ENCODE assay signal across 8 cellular contexts in the genomic region with DNA sequence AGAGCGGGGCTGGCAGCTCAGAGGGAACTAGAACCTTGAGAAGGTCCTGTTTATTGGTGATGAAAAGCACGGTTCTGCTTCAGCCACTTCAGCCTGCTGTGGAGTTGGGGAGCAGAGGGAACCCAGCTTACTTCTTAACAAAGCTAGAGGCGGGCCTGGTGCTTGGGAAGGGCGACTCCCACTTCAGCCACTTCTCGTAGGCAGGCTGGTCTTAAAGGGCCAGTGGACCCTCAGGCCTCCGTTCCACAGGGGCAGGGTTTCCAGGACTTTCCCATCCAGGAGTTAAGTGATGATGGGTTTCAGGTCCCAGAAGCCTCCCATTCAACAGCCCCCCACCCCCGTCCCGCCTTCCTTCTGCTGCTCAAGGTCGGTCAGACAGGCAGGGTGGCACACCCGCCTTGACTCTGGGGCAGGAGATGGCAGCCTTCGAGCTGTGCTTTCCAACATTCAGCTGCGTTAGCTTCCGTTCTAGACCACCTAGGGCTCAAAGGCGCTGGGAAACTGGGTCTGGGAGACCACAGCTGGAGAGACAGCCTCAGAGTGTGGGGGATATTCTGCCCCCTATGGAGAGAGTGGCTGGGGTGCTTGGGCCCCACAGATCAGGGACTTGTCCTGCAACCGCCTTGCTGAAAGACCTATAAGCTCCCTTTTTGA. TPM values are rescaled to one million over a fixed set of nuclear protein-coding genes. Genes with fewer than 3 reads are reported as not detected.
DNase-seq lines count a peak whose midpoint lies in the region; ATAC-seq and TF ChIP-seq lines count a peak whose summit lies in the region.

No MANE protein-coding gene starts in this region.

- peaks cover 36% of the 10 kb centered on the region for H3K36me3 ChIP-seq in CD4-positive, CD25-positive, alpha-beta regulatory T cell (ENCODE audit: control insufficient read depth, insufficient read depth, low read length)
- no peaks in the 10 kb centered on the region for H3K36me3 ChIP-seq in left lung

- ATAC-seq in CD4-positive, CD25-positive, alpha-beta regulatory T cell (ENCODE audit: low read depth in 2 of 2), result no peak
- ATAC-seq in activated B cell treated with CpG ODN at 0.5 μM for 24 hours (ENCODE audit: low read depth), result no peak
- ATAC-seq in left lung, result peak; percentile 30
- no peak for ATAC-seq in HG03442 (IDR thresholded peaks at IDR 0.05; ENCODE audit: unreplicated experiment)
- ATAC-seq in HG02852 (IDR thresholded peaks at IDR 0.05; ENCODE audit: unreplicated experiment), result no peak

- intact Hi-C loops in activated B cell treated with CpG ODN at 0.5 μM for 24 hours (cut with micrococcal nuclease), result loop anchor here (5.0 to 10.0 kb wide), 4 partner anchors 221 to 732 kb away; partner anchors contain the start of genes RCAN3 and SYF2
- intact Hi-C loops in left lung (cut with DNase I), result no loop called here

- H3K27ac ChIP-seq in CD4-positive, CD25-positive, alpha-beta regulatory T cell (ENCODE audit: insufficient read depth, low read length, poor library complexity, severe bottlenecking), result peak overlapping the region; percentile 98
- no peak overlapping the region for H3K27ac ChIP-seq in left lung

- H3K4me1 ChIP-seq in CD4-positive, CD25-positive, alpha-beta regulatory T cell (ENCODE audit: control insufficient read depth, insufficient read depth, low read length, poor library complexity, severe bottlenecking), result peaks cover 83% of the 10 kb centered on the region
- H3K4me1 ChIP-seq in left lung, result peaks cover 6 to 55% of the 10 kb centered on the region in 2 donors

- H3K9me3 Mint-ChIP-seq in CD4-positive, CD25-positive, alpha-beta regulatory T cell, result peaks cover 0 to 2% (median 0%) of the 10 kb centered on the region in 7 donors
- H3K9me3 Mint-ChIP-seq in activated B cell treated with CpG ODN at 0.5 μM for 24 hours, result no peaks in the 10 kb centered on the region
- no peaks in the 10 kb centered on the region for H3K9me3 Mint-ChIP-seq in mesothelial cell of epicardium

- H3K27me3 ChIP-seq in CD4-positive, CD25-positive, alpha-beta regulatory T cell (ENCODE audit: control insufficient read depth, insufficient read depth, low read length), result no peaks in the 10 kb centered on the region
- peaks cover 64 to 90% of the 10 kb centered on the region in 2 donors for H3K27me3 ChIP-seq in left lung

- H3K4me3 ChIP-seq in CD4-positive, CD25-positive, alpha-beta regulatory T cell (ENCODE audit: low read depth, low read length), result peak overlapping the region; percentile 99
- no peak overlapping the region for H3K4me3 ChIP-seq in left lung

- peak overlapping the region; percentile 95 to 99 (median 98) for H3K4me3 Mint-ChIP-seq in CD4-positive, CD25-positive, alpha-beta regulatory T cell
- H3K4me3 Mint-ChIP-seq in activated B cell treated with CpG ODN at 0.5 μM for 24 hours (peak overlapping the region; percentile 98), mesothelial cell of epicardium (no peak overlapping the region)

- peak overlapping the region; percentile 94 to 100 (median 99) for H3K27ac Mint-ChIP-seq in CD4-positive, CD25-positive, alpha-beta regulatory T cell
- H3K27ac Mint-ChIP-seq in activated B cell treated with CpG ODN at 0.5 μM for 24 hours (peak overlapping the region; percentile 96), mesothelial cell of epicardium (no peak overlapping the region)

- H3K9me3 ChIP-seq in CD4-positive, CD25-positive, alpha-beta regulatory T cell (ENCODE audit: control insufficient read depth in 2 of 2, low read length in 2 of 2), result no peaks in the 10 kb centered on the region
- H3K9me3 ChIP-seq in left lung, result no peaks in the 10 kb centered on the region

- CTCF ChIA-PET in activated B cell treated with CpG ODN at 0.5 μM for 24 hours (lab: Charles Lee), result interaction anchor here (1.3 to 9.8 kb wide), 3 partner anchors 21 to 170 kb away, joined by 3 to 195 read pairs (median 4); no protein-coding TSS in a partner anchor

- peak; percentile 8 for TF ChIP-seq POLR2A in GM18526 (IDR thresholded peaks at IDR 0.05; ENCODE audit: extremely low read depth, insufficient read length)

- H3K27me3 Mint-ChIP-seq in CD4-positive, CD25-positive, alpha-beta regulatory T cell, result peaks cover 11% of the 10 kb centered on the region
- H3K27me3 Mint-ChIP-seq in activated B cell treated with CpG ODN at 0.5 μM for 24 hours (no peaks in the 10 kb centered on the region), mesothelial cell of epicardium (ENCODE audit: low read depth) (peaks cover 74% of the 10 kb centered on the region)

- peaks cover 25 to 71% (median 32%) of the 10 kb centered on the region in 4 donors for H3K4me1 Mint-ChIP-seq in CD4-positive, CD25-positive, alpha-beta regulatory T cell
- H3K4me1 Mint-ChIP-seq in activated B cell treated with CpG ODN at 0.5 μM for 24 hours, result peaks cover 75% of the 10 kb centered on the region
- H3K4me1 Mint-ChIP-seq in mesothelial cell of epicardium, result peaks cover 17% of the 10 kb centered on the region

- POLR2A ChIA-PET in activated B cell treated with CpG ODN at 0.5 μM for 24 hours (lab: Charles Lee), result interaction anchor here (0.6 to 15.6 kb wide), 11 partner anchors 21 to 321 kb away, joined by 3 to 385 read pairs (median 12); partner anchors contain the start of gene RSRP1

- peak in 1 of 3 donors; percentile 37 for DNase-seq in CD4-positive, CD25-positive, alpha-beta regulatory T cell
- no peak for DNase-seq in activated B cell treated with CpG ODN at 0.5 μM for 24 hours
- peak in 1 of 2 donors; percentile 34 for DNase-seq in left lung
- no peak for DNase-seq in mesothelial cell of epicardium (ENCODE audit: low spot score in 2 of 2, unreplicated experiment in 2 of 2)
- DNase-seq in T-helper 9 cell, result no peak

- peaks cover 34% of the 10 kb centered on the region for H3K36me3 Mint-ChIP-seq in CD4-positive, CD25-positive, alpha-beta regulatory T cell
- H3K36me3 Mint-ChIP-seq in activated B cell treated with CpG ODN at 0.5 μM for 24 hours (ENCODE audit: low read depth) (peaks cover 62% of the 10 kb centered on the region), mesothelial cell of epicardium (no peaks in the 10 kb centered on the region)

- TF ChIP-seq CTCF in activated B cell treated with CpG ODN at 0.5 μM for 24 hours (IDR thresholded peaks at IDR 0.05) (no peak), left lung (IDR thresholded peaks at IDR 0.05) (no peak), mesothelial cell of epicardium (IDR thresholded peaks at IDR 0.05; ENCODE audit: unreplicated experiment) (no peak)

RNA-seq across cellular contexts. Expression of gene RUNX3, which starts 3.4 kb away (rescaled TPM):
- 268 TPM for total RNA-seq in CD4-positive, CD25-positive, alpha-beta regulatory T cell
- 10 to 100 TPM; 12.0 to 23.3 (median 15.8) TPM for polyA plus RNA-seq in CD4-positive, CD25-positive, alpha-beta regulatory T cell
- total RNA-seq in activated B cell treated with CpG ODN at 0.5 μM for 24 hours, result 141 and 153 TPM in 2 replicates
- total RNA-seq in left lung, result 1 to 10 TPM; 2.7 to 8.7 TPM
- total RNA-seq in mesothelial cell of epicardium, result 0.07 to 0.13 TPM (median 0.07 TPM) in 3 replicates

Comparison
In these comparisons a context has a peak if more than half of its experiments do, and no peak if none do; other contexts are left out.
1. RNA of gene RUNX3, which starts 3.4 kb away (total RNA-seq): 268 TPM in CD4-positive, CD25-positive, alpha-beta regulatory T cell (single experiment) and 141 to 153 TPM in activated B cell treated with CpG ODN at 0.5 μM for 24 hours; 2.7 to 8.7 TPM in left lung and 0.07 to 0.13 TPM in mesothelial cell of epicardium; every median in the first group is over 10 times any median in the second.